13 cellular contexts compared by ENCODE assay signal in the genomic region with DNA sequence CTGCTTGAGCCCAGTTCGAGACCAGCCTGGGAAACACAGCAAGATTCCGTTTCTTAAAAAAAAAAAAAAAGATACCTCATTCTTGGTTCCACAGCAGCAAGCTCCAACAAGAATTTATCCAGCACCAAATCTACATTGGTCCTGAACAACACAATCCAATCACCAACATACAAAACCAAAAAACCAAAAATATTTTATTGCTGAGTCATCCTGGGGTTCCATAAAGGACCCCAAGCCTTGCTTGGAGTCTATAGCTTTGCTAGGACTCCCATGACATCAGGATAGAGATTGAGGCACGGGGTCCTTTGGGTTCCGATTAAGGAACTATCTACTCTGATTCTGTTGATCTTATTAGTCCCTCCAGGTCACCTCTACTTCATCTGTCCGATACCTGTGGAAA. TPM values are rescaled to one million over a fixed set of nuclear protein-coding genes. Genes with fewer than 3 reads are reported as not detected.
"Had no signal": no experiment of that assay in that cellular context is flagged by ENCODE, and none has a peak within 500 bp of the region (broad histone marks: within the 10 kb centered on the region; RNA-seq: fewer than 3 reads in every experiment).

No MANE protein-coding gene starts in this region.

- H3K9me3 ChIP-seq: colonic mucosa, right atrium auricular region, SJSA1 had no signal

- DNase-seq: activated CD8-positive, alpha-beta memory T cell treated with anti-CD3 and anti-CD28 coated beads for 24 hours; activated gamma-delta T cell treated with Interleukin-2 at 50 U/mL for 16 hours; caudate nucleus; colonic mucosa; foreskin keratinocyte; head of caudate nucleus; left colon; midbrain; small intestine; SW 1271 had no signal

- H3K27me3 ChIP-seq: colonic mucosa, foreskin keratinocyte, right atrium auricular region, SJSA1 had no signal

- H3K4me1 ChIP-seq: colonic mucosa, foreskin keratinocyte, right atrium auricular region, SJSA1 had no signal

- H3K27ac ChIP-seq: colonic mucosa, foreskin keratinocyte, right atrium auricular region, SJSA1 had no signal

- ATAC-seq: foreskin keratinocyte, left colon had no signal

RNA-seq across cellular contexts. Expression of a gene that starts 10.9 kb away (rescaled TPM):
- total RNA-seq: endothelial cell of umbilical vein, foreskin keratinocyte, SJSA1 had no signal
